1 cellular context compared by ENCODE assay signal in the genomic region with DNA sequence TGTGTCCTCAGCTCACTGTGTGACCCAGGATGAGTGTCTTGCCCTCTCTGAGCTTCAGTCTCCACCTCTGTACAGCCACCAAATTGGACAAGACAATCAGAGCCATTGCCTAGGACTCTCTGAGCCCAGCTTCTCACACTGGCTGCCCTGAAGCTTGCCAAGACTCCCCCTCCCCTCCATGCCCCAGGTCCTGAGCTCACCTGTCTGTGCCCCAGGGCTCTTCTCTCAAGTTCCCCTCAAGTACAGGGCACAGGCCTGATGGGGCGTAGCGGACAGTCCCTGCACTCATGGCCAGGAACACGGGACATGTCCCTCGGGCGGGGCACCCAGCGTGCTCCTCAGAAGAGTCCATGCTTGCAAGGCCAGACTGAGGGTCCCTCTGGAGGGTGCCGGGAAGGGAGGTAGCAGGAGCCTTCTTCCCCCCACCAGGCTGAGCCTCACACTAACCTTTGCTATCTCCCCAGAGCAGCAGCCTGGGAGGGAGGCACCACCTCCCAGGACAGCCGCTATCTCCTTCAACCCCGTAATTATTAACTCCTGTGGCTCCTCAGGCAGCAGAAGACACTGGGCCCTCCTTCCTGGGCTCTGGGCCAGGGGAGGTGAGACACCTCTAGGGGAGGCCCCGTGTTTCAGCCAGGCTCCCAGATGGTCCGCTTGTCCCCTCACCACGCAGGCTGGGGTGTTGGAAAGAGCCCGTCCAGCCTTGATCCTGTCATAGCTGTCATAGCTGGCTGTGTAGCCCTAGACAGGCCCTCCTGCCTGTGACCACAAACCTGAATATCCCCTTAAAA.
TF ChIP-seq lines count a peak whose summit lies in the region.

No MANE protein-coding gene starts in this region.

TF ChIP-seq in K562, 482 proteins besides CTCF, POLR2A, EP300 and RAD21 (continued from another document):
- TF ChIP-seq, protein P1, sequence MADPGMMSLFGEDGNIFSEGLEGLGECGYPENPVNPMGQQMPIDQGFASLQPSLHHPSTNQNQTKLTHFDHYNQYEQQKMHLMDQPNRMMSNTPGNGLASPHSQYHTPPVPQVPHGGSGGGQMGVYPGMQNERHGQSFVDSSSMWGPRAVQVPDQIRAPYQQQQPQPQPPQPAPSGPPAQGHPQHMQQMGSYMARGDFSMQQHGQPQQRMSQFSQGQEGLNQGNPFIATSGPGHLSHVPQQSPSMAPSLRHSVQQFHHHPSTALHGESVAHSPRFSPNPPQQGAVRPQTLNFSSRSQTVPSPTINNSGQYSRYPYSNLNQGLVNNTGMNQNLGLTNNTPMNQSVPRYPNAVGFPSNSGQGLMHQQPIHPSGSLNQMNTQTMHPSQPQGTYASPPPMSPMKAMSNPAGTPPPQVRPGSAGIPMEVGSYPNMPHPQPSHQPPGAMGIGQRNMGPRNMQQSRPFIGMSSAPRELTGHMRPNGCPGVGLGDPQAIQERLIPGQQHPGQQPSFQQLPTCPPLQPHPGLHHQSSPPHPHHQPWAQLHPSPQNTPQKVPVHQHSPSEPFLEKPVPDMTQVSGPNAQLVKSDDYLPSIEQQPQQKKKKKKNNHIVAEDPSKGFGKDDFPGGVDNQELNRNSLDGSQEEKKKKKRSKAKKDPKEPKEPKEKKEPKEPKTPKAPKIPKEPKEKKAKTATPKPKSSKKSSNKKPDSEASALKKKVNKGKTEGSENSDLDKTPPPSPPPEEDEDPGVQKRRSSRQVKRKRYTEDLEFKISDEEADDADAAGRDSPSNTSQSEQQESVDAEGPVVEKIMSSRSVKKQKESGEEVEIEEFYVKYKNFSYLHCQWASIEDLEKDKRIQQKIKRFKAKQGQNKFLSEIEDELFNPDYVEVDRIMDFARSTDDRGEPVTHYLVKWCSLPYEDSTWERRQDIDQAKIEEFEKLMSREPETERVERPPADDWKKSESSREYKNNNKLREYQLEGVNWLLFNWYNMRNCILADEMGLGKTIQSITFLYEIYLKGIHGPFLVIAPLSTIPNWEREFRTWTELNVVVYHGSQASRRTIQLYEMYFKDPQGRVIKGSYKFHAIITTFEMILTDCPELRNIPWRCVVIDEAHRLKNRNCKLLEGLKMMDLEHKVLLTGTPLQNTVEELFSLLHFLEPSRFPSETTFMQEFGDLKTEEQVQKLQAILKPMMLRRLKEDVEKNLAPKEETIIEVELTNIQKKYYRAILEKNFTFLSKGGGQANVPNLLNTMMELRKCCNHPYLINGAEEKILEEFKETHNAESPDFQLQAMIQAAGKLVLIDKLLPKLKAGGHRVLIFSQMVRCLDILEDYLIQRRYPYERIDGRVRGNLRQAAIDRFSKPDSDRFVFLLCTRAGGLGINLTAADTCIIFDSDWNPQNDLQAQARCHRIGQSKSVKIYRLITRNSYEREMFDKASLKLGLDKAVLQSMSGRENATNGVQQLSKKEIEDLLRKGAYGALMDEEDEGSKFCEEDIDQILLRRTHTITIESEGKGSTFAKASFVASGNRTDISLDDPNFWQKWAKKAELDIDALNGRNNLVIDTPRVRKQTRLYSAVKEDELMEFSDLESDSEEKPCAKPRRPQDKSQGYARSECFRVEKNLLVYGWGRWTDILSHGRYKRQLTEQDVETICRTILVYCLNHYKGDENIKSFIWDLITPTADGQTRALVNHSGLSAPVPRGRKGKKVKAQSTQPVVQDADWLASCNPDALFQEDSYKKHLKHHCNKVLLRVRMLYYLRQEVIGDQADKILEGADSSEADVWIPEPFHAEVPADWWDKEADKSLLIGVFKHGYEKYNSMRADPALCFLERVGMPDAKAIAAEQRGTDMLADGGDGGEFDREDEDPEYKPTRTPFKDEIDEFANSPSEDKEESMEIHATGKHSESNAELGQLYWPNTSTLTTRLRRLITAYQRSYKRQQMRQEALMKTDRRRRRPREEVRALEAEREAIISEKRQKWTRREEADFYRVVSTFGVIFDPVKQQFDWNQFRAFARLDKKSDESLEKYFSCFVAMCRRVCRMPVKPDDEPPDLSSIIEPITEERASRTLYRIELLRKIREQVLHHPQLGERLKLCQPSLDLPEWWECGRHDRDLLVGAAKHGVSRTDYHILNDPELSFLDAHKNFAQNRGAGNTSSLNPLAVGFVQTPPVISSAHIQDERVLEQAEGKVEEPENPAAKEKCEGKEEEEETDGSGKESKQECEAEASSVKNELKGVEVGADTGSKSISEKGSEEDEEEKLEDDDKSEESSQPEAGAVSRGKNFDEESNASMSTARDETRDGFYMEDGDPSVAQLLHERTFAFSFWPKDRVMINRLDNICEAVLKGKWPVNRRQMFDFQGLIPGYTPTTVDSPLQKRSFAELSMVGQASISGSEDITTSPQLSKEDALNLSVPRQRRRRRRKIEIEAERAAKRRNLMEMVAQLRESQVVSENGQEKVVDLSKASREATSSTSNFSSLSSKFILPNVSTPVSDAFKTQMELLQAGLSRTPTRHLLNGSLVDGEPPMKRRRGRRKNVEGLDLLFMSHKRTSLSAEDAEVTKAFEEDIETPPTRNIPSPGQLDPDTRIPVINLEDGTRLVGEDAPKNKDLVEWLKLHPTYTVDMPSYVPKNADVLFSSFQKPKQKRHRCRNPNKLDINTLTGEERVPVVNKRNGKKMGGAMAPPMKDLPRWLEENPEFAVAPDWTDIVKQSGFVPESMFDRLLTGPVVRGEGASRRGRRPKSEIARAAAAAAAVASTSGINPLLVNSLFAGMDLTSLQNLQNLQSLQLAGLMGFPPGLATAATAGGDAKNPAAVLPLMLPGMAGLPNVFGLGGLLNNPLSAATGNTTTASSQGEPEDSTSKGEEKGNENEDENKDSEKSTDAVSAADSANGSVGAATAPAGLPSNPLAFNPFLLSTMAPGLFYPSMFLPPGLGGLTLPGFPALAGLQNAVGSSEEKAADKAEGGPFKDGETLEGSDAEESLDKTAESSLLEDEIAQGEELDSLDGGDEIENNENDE (IDR thresholded peaks at IDR 0.05; ENCODE audit: low read depth, low read length), result no peak
- TF ChIP-seq, protein P2, sequence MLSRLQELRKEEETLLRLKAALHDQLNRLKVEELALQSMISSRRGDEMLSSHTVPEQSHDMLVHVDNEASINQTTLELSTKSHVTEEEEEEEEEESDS (CRISPR knock-in tag; IDR thresholded peaks at IDR 0.05), result no peak
- TF ChIP-seq EHMT2 (IDR thresholded peaks at IDR 0.05) (no peak), SOX6 (IDR thresholded peaks at IDR 0.05) (peak; percentile 87), ETV5 (CRISPR knock-in tag; IDR thresholded peaks at IDR 0.05; ENCODE audit: low read depth) (peak; percentile 41; the same call in 1 of the 2 replicates), NR1H2 (CRISPR knock-in tag; IDR thresholded peaks at IDR 0.05) (no peak), MYBL2 (IDR thresholded peaks at IDR 0.05; ENCODE audit: low read depth) (no peak), MYBL2 (CRISPR knock-in tag; IDR thresholded peaks at IDR 0.05; ENCODE audit: borderline replicate concordance) (no peak)
- TF ChIP-seq, protein P3, sequence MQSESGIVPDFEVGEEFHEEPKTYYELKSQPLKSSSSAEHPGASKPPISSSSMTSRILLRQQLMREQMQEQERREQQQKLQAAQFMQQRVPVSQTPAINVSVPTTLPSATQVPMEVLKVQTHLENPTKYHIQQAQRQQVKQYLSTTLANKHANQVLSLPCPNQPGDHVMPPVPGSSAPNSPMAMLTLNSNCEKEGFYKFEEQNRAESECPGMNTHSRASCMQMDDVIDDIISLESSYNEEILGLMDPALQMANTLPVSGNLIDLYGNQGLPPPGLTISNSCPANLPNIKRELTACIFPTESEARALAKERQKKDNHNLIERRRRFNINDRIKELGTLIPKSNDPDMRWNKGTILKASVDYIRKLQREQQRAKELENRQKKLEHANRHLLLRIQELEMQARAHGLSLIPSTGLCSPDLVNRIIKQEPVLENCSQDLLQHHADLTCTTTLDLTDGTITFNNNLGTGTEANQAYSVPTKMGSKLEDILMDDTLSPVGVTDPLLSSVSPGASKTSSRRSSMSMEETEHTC (IDR thresholded peaks at IDR 0.05), result no peak; the same call in 1 of the 2 replicates
